ENCODE assay signal across 13 cellular contexts in the genomic region with DNA sequence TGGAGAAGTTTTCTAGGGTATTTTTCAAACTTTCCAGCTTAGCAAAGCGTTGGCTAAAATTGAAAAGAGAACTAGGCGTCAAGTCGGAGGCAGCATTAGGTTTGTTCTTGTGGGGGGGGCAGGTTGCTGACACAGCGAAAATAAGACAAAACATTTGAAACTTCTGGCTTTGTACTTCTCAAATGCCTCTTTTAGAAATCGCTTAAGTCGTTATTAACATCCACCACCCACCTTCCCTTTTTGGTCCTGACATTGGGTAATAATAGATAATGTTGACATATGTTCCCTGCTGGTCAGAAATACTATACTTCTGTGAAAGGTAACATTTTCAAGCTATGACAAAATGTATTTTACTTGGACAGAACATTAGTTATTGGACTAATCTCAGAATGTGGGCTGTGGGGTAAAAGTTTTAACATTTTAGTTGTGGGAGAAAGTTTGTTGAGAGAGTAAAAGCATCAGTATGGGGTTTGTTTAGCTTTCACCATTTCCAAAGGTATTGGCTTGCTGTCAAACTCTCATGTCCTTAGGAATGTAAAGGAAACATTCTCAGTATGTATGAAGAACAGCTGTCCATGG.
A peak's percentile ranks its signal among the peaks of the same experiment; 100 is the strongest.
DNase-seq lines count a peak whose midpoint lies in the region; ATAC-seq, FAIRE-seq and TF ChIP-seq lines count a peak whose summit lies in the region.
"Had no signal": no experiment of that assay in that cellular context is flagged by ENCODE, and none has a peak within 500 bp of the region (broad histone marks: within the 10 kb centered on the region; RNA-seq: fewer than 3 reads in every experiment).

No MANE protein-coding gene starts in this region.

- H3K4me3 Mint-ChIP-seq in activated CD8-positive, alpha-beta T cell treated with anti-CD3 and anti-CD28 coated beads for 36 hours = no peak overlapping the region

- H3K9ac ChIP-seq in adipocyte (ENCODE audit: low read length) = no peak overlapping the region

- no peak for FAIRE-seq in small intestine (lab: Jason Lieb, UNC)
- FAIRE-seq: endothelial cell of umbilical vein had no signal

- H3K36me3 ChIP-seq in adipocyte (ENCODE audit: control insufficient read depth, insufficient read depth, low read length, severe bottlenecking) (no peaks in the 10 kb centered on the region), small intestine (ENCODE audit: control insufficient read depth in 2 of 2, insufficient read depth in 2 of 2, low read length in 2 of 2) (no peaks in the 10 kb centered on the region)

- DNase-seq in HCEC 1CT = peak; percentile 27
- DNase-seq in adipocyte (ENCODE audit: low read depth) = peak; percentile 68
- peak; percentile 29 for DNase-seq in left ventricle myocardium superior
- peak; percentile 1 for DNase-seq in small intestine
- DNase-seq in HEK293T (ENCODE audit: extremely low spot score) = no peak
- DNase-seq in activated CD8-positive, alpha-beta T cell treated with anti-CD3 and anti-CD28 coated beads for 36 hours = no peak
- no peak for DNase-seq in GM19238 (ENCODE audit: insufficient read length, low spot score)
- DNase-seq in activated naive CD4-positive, alpha-beta T cell treated with Interleukin-2 at 50 U/mL for 16 hours = no peak
- DNase-seq: activated gamma-delta T cell treated with Interleukin-2 at 50 U/mL for 16 hours, NCI-H146 had no signal

- H3K9me3 Mint-ChIP-seq in activated CD8-positive, alpha-beta T cell treated with anti-CD3 and anti-CD28 coated beads for 36 hours = no peaks in the 10 kb centered on the region

- TF ChIP-seq CTCF in activated CD8-positive, alpha-beta T cell treated with anti-CD3 and anti-CD28 coated beads for 36 hours (IDR thresholded peaks at IDR 0.05) = no peak

- no peak overlapping the region for H3K27ac ChIP-seq in small intestine (ENCODE audit: low read depth in 1 of 2, low read length in 1 of 2)

- CTCF ChIA-PET in HEK293T (lab: Yijun Ruan, JAX) = no interaction called here
- CTCF ChIA-PET in activated CD8-positive, alpha-beta T cell treated with anti-CD3 and anti-CD28 coated beads for 36 hours (lab: Charles Lee) = no interaction called here

- 61 to 76% (median 67%) methylated on average over 6 of the region's 6 CpGs for WGBS in small intestine, 3 donors

- H3K27ac Mint-ChIP-seq in activated CD8-positive, alpha-beta T cell treated with anti-CD3 and anti-CD28 coated beads for 36 hours = no peak overlapping the region

- H3K27me3 ChIP-seq in adipocyte (replicated peaks; ENCODE audit: control insufficient read depth, insufficient read depth, low read length) (no peaks in the 10 kb centered on the region), small intestine (ENCODE audit: control insufficient read depth in 2 of 2, insufficient read depth in 2 of 2, low read length in 2 of 2) (no peaks in the 10 kb centered on the region)

- H3K36me3 Mint-ChIP-seq in activated CD8-positive, alpha-beta T cell treated with anti-CD3 and anti-CD28 coated beads for 36 hours (ENCODE audit: low read depth) = no peaks in the 10 kb centered on the region

- POLR2A ChIA-PET in HEK293T (lab: Yijun Ruan, JAX) = no interaction called here
- POLR2A ChIA-PET in activated CD8-positive, alpha-beta T cell treated with anti-CD3 and anti-CD28 coated beads for 36 hours (lab: Charles Lee) = no interaction called here

- H3K4me3 ChIP-seq in adipocyte (ENCODE audit: low read length) = no peak overlapping the region
- no peak overlapping the region for H3K4me3 ChIP-seq in small intestine (ENCODE audit: low read depth in 1 of 2, low read length in 2 of 2)
- H3K4me3 ChIP-seq: skin epidermis had no signal

- H3K9me3 ChIP-seq in adipocyte (ENCODE audit: control insufficient read depth, low read length) (no peaks in the 10 kb centered on the region), small intestine (ENCODE audit: control insufficient read depth, low read depth) (no peaks in the 10 kb centered on the region)

- intact Hi-C loops in left ventricle myocardium superior (cut with micrococcal nuclease) = no loop called here
- intact Hi-C loops in activated CD8-positive, alpha-beta T cell treated with anti-CD3 and anti-CD28 coated beads for 36 hours (cut with micrococcal nuclease) = no loop called here

- peaks cover 3% of the 10 kb centered on the region for H3K4me1 Mint-ChIP-seq in activated CD8-positive, alpha-beta T cell treated with anti-CD3 and anti-CD28 coated beads for 36 hours (ENCODE audit: low read depth)

- H3K27me3 Mint-ChIP-seq in activated CD8-positive, alpha-beta T cell treated with anti-CD3 and anti-CD28 coated beads for 36 hours = no peaks in the 10 kb centered on the region

- peak; percentile 75 for ATAC-seq in left ventricle myocardium superior
- ATAC-seq in activated CD8-positive, alpha-beta T cell treated with anti-CD3 and anti-CD28 coated beads for 36 hours = no peak
- ATAC-seq: Panc1 had no signal

- peaks cover 9% of the 10 kb centered on the region for H3K4me1 ChIP-seq in adipocyte (ENCODE audit: control insufficient read depth, insufficient read depth, low read length)
- no peaks in the 10 kb centered on the region for H3K4me1 ChIP-seq in small intestine (ENCODE audit: control insufficient read depth in 2 of 2, insufficient read depth in 1 of 2, low read depth in 1 of 2, low read length in 1 of 2)

TF ChIP-seq in HEK293T, 16 proteins besides CTCF, POLR2A, EP300 and RAD21:
- TF ChIP-seq SP1 (IDR thresholded peaks at IDR 0.05) (no peak), FOXA1 (IDR thresholded peaks at IDR 0.05) (no peak), LEF1 (IDR thresholded peaks at IDR 0.05; ENCODE audit: borderline replicate concordance) (no peak), NFRKB (IDR thresholded peaks at IDR 0.05) (no peak), ARNT (IDR thresholded peaks at IDR 0.05) (no peak)

Comparison
In these comparisons a context has a peak if more than half of its experiments do, and no peak if none do; other contexts are left out.
1. DNase-seq: peak in HCEC 1CT (single experiment), adipocyte (single experiment), left ventricle myocardium superior (single experiment) and small intestine (single experiment); none in HEK293T (single experiment), activated CD8-positive, alpha-beta T cell treated with anti-CD3 and anti-CD28 coated beads for 36 hours (single experiment), GM19238 (single experiment) and activated naive CD4-positive, alpha-beta T cell treated with Interleukin-2 at 50 U/mL for 16 hours (single experiment).